Comparison of ENCODE assay signal across 13 cellular contexts in the genomic region with DNA sequence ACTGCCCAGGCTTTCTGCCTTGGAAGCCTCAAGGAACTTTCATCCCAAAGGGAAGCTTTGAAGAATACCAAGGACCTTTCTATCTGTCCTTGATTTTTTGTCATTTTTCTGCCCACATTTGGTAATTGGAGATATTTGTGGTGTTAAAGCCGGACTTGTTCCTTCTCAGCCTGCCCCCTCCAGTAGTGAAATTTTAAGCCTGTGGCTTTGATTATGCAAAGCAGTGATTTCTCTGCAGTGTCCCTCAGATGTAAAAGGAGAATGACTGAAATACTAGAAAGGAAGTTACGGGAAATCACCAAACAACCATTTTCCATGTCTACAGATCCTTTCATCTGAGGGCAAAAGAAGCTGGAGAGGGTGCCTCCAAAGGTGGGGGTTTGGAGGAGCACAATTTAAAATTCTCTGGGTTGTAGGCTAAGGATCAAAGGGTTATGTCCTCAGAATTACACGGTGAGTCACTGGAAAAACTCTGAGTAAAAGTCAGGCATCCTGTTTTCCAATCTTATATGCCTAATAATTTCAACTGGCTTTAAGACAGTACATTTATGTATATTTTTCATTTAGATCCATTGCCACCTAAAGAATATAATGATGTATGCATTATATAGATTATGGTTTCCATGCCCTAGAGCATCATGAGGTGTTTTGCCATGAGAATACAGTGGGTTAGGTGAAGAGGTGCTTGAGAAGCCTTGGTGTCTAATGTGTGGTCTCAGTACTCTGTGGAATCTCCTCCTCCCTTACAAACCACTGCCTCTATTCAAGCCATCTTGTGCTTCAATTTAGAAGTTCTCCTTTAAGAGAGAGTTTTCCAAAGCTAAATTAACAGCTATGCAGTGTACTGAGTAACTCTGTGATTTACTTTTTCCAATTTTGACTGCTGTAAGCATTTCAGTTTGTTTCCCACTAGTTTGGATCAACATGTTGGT.
A peak's percentile ranks its signal among the peaks of the same experiment; 100 is the strongest.
DNase-seq lines count a peak whose midpoint lies in the region; ATAC-seq, FAIRE-seq and TF ChIP-seq lines count a peak whose summit lies in the region.
"Had no signal": no experiment of that assay in that cellular context is flagged by ENCODE, and none has a peak within 500 bp of the region (broad histone marks: within the 10 kb centered on the region; RNA-seq: fewer than 3 reads in every experiment).

No MANE protein-coding gene starts in this region.

- H3K4me1 Mint-ChIP-seq in activated naive CD8-positive, alpha-beta T cell treated with anti-CD3 and anti-CD28 coated beads for 36 hours = peaks cover 30% of the 10 kb centered on the region

- intact Hi-C loops in HepG2 (cut with micrococcal nuclease; ENCODE audit: unreplicated experiment) = no loop called here

- H3K4me3 ChIP-seq in HepG2 (replicated peaks in 1 of 3; ENCODE audit: insufficient read depth in 1 of 3, low read depth in 2 of 3, low read length in 3 of 3) = no peak overlapping the region
- H3K4me3 ChIP-seq: BLaER1 treated with 17β-estradiol and CSF1 and Interleukin-3, amounts not matched to agents 10 nM and 100 nM; SK-N-MC had no signal

- H3K27me3 ChIP-seq in HepG2 (ENCODE audit: control insufficient read depth in 1 of 2, insufficient read depth in 2 of 2, low read length in 2 of 2) = no peaks in the 10 kb centered on the region
- H3K27me3 ChIP-seq: BLaER1 treated with 17β-estradiol and CSF1 and Interleukin-3, amounts not matched to agents 10 nM and 100 nM had no signal

- no peaks in the 10 kb centered on the region for H4K20me1 ChIP-seq in HepG2 (ENCODE audit: insufficient read depth, low read length)
- H4K20me1 ChIP-seq: BLaER1 treated with 17β-estradiol and CSF1 and Interleukin-3, amounts not matched to agents 10 nM and 100 nM had no signal

- BruUV-seq in HepG2 (replicated peaks; lab: Mats Ljungman, UMichigan) = no TSS peak

- no peak for TF ChIP-seq RAD21 in HepG2 (CRISPR knock-in tag; IDR thresholded peaks at IDR 0.05)

- 60% methylated on average over 3 of the region's 3 CpGs for WGBS in HepG2 (ENCODE audit: low lambda C conversion rate)

- peak in 1 of 2 experiments; percentile 66; a peak in 2 of 4 replicates for TF ChIP-seq EP300 in HepG2 (IDR thresholded peaks at IDR 0.05; ENCODE audit: low read depth in 2 of 2, low read length in 2 of 2)
- TF ChIP-seq EP300 in HepG2 (CRISPR knock-in tag; IDR thresholded peaks at IDR 0.05; ENCODE audit: borderline replicate concordance) = no peak

- POLR2A ChIA-PET in HepG2 (lab: Yijun Ruan, JAX) = interaction anchor here (1.0 to 2.2 kb wide), 3 partner anchors 9 to 10 kb away, joined by 3 to 5 read pairs (median 4); no protein-coding TSS in a partner anchor

- peak; percentile 58 for DNase-seq in AG08395 (ENCODE audit: low spot score)
- peak; percentile 73 for DNase-seq in HCEC 1CT
- DNase-seq in activated naive CD8-positive, alpha-beta T cell treated with anti-CD3 and anti-CD28 coated beads for 36 hours = no peak
- peak; percentile 68 for DNase-seq in HepG2 (ENCODE audit: low spot score)
- no peak for DNase-seq in activated T-cell treated with anti-CD3 and anti-CD28 coated beads, Interleukin-2, amount 50 U/mL, for 1 hour
- no peak for DNase-seq in NCI-H1105 treated with DMSO at 0.1 percent for 48 hours (lab: John Stamatoyannopoulos, UW)
- no peak for DNase-seq in DMS53 treated with DMSO at 0.1 percent for 48 hours (lab: John Stamatoyannopoulos, UW; ENCODE audit: unreplicated experiment)
- DNase-seq: activated T-cell treated with anti-CD3 and anti-CD28 coated beads, Interleukin-2, amount 50 U/mL, for 48 hours; NCI-H146; stimulated activated CD4-positive, alpha-beta T cell treated with anti-CD3 and anti-CD28 coated beads, Interleukin-4, amount 100 ng/mL, for 4 hours had no signal

- TF ChIP-seq POLR2A in HepG2 (IDR thresholded peaks at IDR 0.05; ENCODE audit: insufficient read depth in 1 of 2, low read depth in 2 of 2, low read length in 2 of 2) = no peak

- CTCF ChIA-PET in HepG2 (lab: Yijun Ruan, JAX; ENCODE audit: low intra/inter-chr PET ratio, low total read pairs) = no interaction called here

- no peaks in the 10 kb centered on the region for H3K27me3 Mint-ChIP-seq in activated naive CD8-positive, alpha-beta T cell treated with anti-CD3 and anti-CD28 coated beads for 36 hours

- no peak for FAIRE-seq in HepG2 (lab: Jason Lieb, UNC)

- H3K4me1 ChIP-seq in HepG2 (ENCODE audit: insufficient read depth, low read length) = peaks cover 24% of the 10 kb centered on the region

- H3K4me2 ChIP-seq in HepG2 (ENCODE audit: low read depth, low read length) = peak overlapping the region; percentile 13
- H3K4me2 ChIP-seq: BLaER1 treated with 17β-estradiol and CSF1 and Interleukin-3, amounts not matched to agents 10 nM and 100 nM had no signal

- H3K4me3 Mint-ChIP-seq in activated naive CD8-positive, alpha-beta T cell treated with anti-CD3 and anti-CD28 coated beads for 36 hours = no peak overlapping the region

- H3K36me3 Mint-ChIP-seq in activated naive CD8-positive, alpha-beta T cell treated with anti-CD3 and anti-CD28 coated beads for 36 hours = peaks cover 3% of the 10 kb centered on the region

- peak overlapping the region; percentile 10 for H3K27ac ChIP-seq in HepG2 (ENCODE audit: extremely low read length, insufficient read depth, low read length)
- H3K27ac ChIP-seq: BLaER1 treated with 17β-estradiol and CSF1 and Interleukin-3, amounts not matched to agents 10 nM and 100 nM; SK-N-MC had no signal

- no peaks in the 10 kb centered on the region for H3K9me3 ChIP-seq in HepG2 (ENCODE audit: low read length)
- H3K9me3 ChIP-seq: BLaER1 treated with 17β-estradiol and CSF1 and Interleukin-3, amounts not matched to agents 10 nM and 100 nM had no signal

- H3K9me3 Mint-ChIP-seq in activated naive CD8-positive, alpha-beta T cell treated with anti-CD3 and anti-CD28 coated beads for 36 hours = no peaks in the 10 kb centered on the region

- ATAC-seq in HepG2 (peak; percentile 66), HG03280 (IDR thresholded peaks at IDR 0.05; ENCODE audit: unreplicated experiment) (no peak)

- peak overlapping the region; percentile 72 for H3K27ac Mint-ChIP-seq in activated naive CD8-positive, alpha-beta T cell treated with anti-CD3 and anti-CD28 coated beads for 36 hours

- H3K79me2 ChIP-seq in HepG2 (ENCODE audit: insufficient read depth, low read length) = no peaks in the 10 kb centered on the region

- no peak overlapping the region for H2AFZ ChIP-seq in HepG2 (ENCODE audit: low read length)

- no peaks in the 10 kb centered on the region for H3K36me3 ChIP-seq in HepG2 (replicated peaks in 1 of 2; ENCODE audit: control insufficient read depth in 1 of 2, insufficient read depth in 2 of 2, low read length in 2 of 2)
- H3K36me3 ChIP-seq: BLaER1 treated with 17β-estradiol and CSF1 and Interleukin-3, amounts not matched to agents 10 nM and 100 nM had no signal

- in situ Hi-C loops in HepG2 (cut with HindIII; ENCODE audit: extremely low pct_ligation_motif_present, low pct_unique_long_range_greater_than_20kb) = no loop called here

- H3K9ac ChIP-seq in HepG2 (ENCODE audit: insufficient read depth, low read depth, low read length) = no peak overlapping the region
- H3K9ac ChIP-seq: BLaER1 treated with 17β-estradiol and CSF1 and Interleukin-3, amounts not matched to agents 10 nM and 100 nM had no signal

- TF ChIP-seq CTCF in HepG2 (CRISPR knock-in tag; IDR thresholded peaks at IDR 0.05) = no peak

TF ChIP-seq in HepG2, 621 proteins besides CTCF, POLR2A, EP300 and RAD21 (continues in another document):
- TF ChIP-seq ZNF143 (CRISPR knock-in tag; IDR thresholded peaks at IDR 0.05) (no peak), GFI1 (CRISPR knock-in tag; IDR thresholded peaks at IDR 0.05; ENCODE audit: borderline replicate concordance) (0 out of 2 replicates have a peak, but pooled peaks have one; percentile 28), PPARG (CRISPR knock-in tag; conservative IDR thresholded peaks at IDR 0.05) (peak; percentile 90), MATR3 (CRISPR knock-in tag; IDR thresholded peaks at IDR 0.05) (no peak), RARA (CRISPR knock-in tag; IDR thresholded peaks at IDR 0.05) (peak; percentile 66), ARNTL (CRISPR knock-in tag; IDR thresholded peaks at IDR 0.05) (no peak), FOSL2 (CRISPR knock-in tag; IDR thresholded peaks at IDR 0.05) (peak; percentile 53)
- TF ChIP-seq, protein P1, sequence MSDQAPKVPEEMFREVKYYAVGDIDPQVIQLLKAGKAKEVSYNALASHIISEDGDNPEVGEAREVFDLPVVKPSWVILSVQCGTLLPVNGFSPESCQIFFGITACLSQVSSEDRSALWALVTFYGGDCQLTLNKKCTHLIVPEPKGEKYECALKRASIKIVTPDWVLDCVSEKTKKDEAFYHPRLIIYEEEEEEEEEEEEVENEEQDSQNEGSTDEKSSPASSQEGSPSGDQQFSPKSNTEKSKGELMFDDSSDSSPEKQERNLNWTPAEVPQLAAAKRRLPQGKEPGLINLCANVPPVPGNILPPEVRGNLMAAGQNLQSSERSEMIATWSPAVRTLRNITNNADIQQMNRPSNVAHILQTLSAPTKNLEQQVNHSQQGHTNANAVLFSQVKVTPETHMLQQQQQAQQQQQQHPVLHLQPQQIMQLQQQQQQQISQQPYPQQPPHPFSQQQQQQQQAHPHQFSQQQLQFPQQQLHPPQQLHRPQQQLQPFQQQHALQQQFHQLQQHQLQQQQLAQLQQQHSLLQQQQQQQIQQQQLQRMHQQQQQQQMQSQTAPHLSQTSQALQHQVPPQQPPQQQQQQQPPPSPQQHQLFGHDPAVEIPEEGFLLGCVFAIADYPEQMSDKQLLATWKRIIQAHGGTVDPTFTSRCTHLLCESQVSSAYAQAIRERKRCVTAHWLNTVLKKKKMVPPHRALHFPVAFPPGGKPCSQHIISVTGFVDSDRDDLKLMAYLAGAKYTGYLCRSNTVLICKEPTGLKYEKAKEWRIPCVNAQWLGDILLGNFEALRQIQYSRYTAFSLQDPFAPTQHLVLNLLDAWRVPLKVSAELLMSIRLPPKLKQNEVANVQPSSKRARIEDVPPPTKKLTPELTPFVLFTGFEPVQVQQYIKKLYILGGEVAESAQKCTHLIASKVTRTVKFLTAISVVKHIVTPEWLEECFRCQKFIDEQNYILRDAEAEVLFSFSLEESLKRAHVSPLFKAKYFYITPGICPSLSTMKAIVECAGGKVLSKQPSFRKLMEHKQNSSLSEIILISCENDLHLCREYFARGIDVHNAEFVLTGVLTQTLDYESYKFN (CRISPR knock-in tag; conservative IDR thresholded peaks at IDR 0.05) = peak; percentile 64
- TF ChIP-seq, protein P2, sequence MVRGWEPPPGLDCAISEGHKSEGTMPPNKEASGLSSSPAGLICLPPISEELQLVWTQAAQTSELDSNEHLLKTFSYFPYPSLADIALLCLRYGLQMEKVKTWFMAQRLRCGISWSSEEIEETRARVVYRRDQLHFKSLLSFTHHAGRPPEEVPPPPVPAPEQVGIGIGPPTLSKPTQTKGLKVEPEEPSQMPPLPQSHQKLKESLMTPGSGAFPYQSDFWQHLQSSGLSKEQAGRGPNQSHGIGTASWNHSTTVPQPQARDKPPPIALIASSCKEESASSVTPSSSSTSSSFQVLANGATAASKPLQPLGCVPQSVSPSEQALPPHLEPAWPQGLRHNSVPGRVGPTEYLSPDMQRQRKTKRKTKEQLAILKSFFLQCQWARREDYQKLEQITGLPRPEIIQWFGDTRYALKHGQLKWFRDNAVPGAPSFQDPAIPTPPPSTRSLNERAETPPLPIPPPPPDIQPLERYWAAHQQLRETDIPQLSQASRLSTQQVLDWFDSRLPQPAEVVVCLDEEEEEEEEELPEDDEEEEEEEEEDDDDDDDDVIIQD (CRISPR knock-in tag; IDR thresholded peaks at IDR 0.05; ENCODE audit: low read depth) = peak; percentile 17; the same call in 1 of the 2 replicates

Comparison
In these comparisons a context has a peak if more than half of its experiments do, and no peak if none do; other contexts are left out.
1. DNase-seq: peak in AG08395 (single experiment), HCEC 1CT (single experiment) and HepG2 (single experiment); none in activated naive CD8-positive, alpha-beta T cell treated with anti-CD3 and anti-CD28 coated beads for 36 hours (single experiment), activated T-cell treated with anti-CD3 and anti-CD28 coated beads, Interleukin-2, amount 50 U/mL, for 1 hour (single experiment), NCI-H1105 treated with DMSO at 0.1 percent for 48 hours (single experiment) and DMS53 treated with DMSO at 0.1 percent for 48 hours (single experiment).